18 cellular contexts compared by ENCODE assay signal in genomic region chr16:88301886-88302285, GRCh38.
DNase-seq lines count a peak whose midpoint lies in the region; ATAC-seq and TF ChIP-seq lines count a peak whose summit lies in the region.
"Had no signal": no experiment of that assay in that cellular context is flagged by ENCODE, and none has a peak within 500 bp of the region (broad histone marks: within the 10 kb centered on the region; RNA-seq: fewer than 3 reads in every experiment).

No MANE protein-coding gene starts in this region.

- H3K9me3 ChIP-seq in right atrium auricular region (peaks cover 0 to 10% of the 10 kb centered on the region in 2 donors), neural progenitor cell (ENCODE audit: low read depth) (no peaks in the 10 kb centered on the region), vagina (no peaks in the 10 kb centered on the region)

- intact Hi-C loops in Right ventricle myocardium inferior (cut with DNase I) = no loop called here
- intact Hi-C loops in vagina (cut with DNase I) = no loop called here

- H3K27me3 ChIP-seq in right atrium auricular region = no peaks in the 10 kb centered on the region
- H3K27me3 ChIP-seq in neural progenitor cell = no peaks in the 10 kb centered on the region
- no peaks in the 10 kb centered on the region for H3K27me3 ChIP-seq in vagina

- TF ChIP-seq CTCF in right atrium auricular region (IDR thresholded peaks at IDR 0.05) = no peak
- no peak for TF ChIP-seq CTCF in fibroblast of the aortic adventitia (IDR thresholded peaks at IDR 0.05; ENCODE audit: insufficient read depth, low read length)
- no peak for TF ChIP-seq CTCF in neural progenitor cell (IDR thresholded peaks at IDR 0.05)
- TF ChIP-seq CTCF in vagina (IDR thresholded peaks at IDR 0.05) = no peak

- peak overlapping the region; percentile 85 for H3K27ac Mint-ChIP-seq in neural progenitor cell
- H3K27ac Mint-ChIP-seq: B cell; CD4-positive, alpha-beta T cell; H9 had no signal

- TF ChIP-seq POLR2A in vagina (IDR thresholded peaks at IDR 0.05) = no peak

- no peak overlapping the region for H3K4me3 Mint-ChIP-seq in neural progenitor cell
- H3K4me3 Mint-ChIP-seq: B cell; CD4-positive, alpha-beta T cell; H9 had no signal

- H4K20me1 ChIP-seq in neural progenitor cell (ENCODE audit: low read depth) = no peaks in the 10 kb centered on the region

- no peak overlapping the region for H3K9ac ChIP-seq in neural progenitor cell

- ATAC-seq in Right ventricle myocardium inferior = no peak
- no peak for ATAC-seq in GM21619 (IDR thresholded peaks at IDR 0.05; ENCODE audit: unreplicated experiment)
- ATAC-seq: K562, PC-3 had no signal

- H3K4me2 ChIP-seq in neural progenitor cell = no peak overlapping the region

- H3K36me3 ChIP-seq in right atrium auricular region = no peaks in the 10 kb centered on the region
- no peaks in the 10 kb centered on the region for H3K36me3 ChIP-seq in neural progenitor cell
- no peaks in the 10 kb centered on the region for H3K36me3 ChIP-seq in vagina

- H3K27me3 Mint-ChIP-seq in neural progenitor cell (ENCODE audit: insufficient read depth, low read depth) = peaks cover 22% of the 10 kb centered on the region

- H3K4me1 Mint-ChIP-seq in neural progenitor cell = peaks cover 23% of the 10 kb centered on the region
- H3K4me1 Mint-ChIP-seq: B cell, H9 had no signal

- peaks cover 4% of the 10 kb centered on the region for H3K9me3 Mint-ChIP-seq in neural progenitor cell
- H3K9me3 Mint-ChIP-seq: CD4-positive, alpha-beta T cell had no signal

- H3K4me3 ChIP-seq in right atrium auricular region (no peak overlapping the region), fibroblast of the aortic adventitia (ENCODE audit: low read depth, low read length) (no peak overlapping the region), neural progenitor cell (no peak overlapping the region), vagina (no peak overlapping the region)
- H3K4me3 ChIP-seq: K562 had no signal

- H3K79me2 ChIP-seq in neural progenitor cell (ENCODE audit: low read depth) = no peaks in the 10 kb centered on the region

- H3F3A ChIP-seq in neural progenitor cell (ENCODE audit: low read depth) = no peaks in the 10 kb centered on the region

- DNase-seq in Right ventricle myocardium inferior (ENCODE audit: missing footprints) (peak; percentile 0), right atrium auricular region (ENCODE audit: low spot score) (no peak), fibroblast of the aortic adventitia (ENCODE audit: low read depth) (peak; percentile 22), neural progenitor cell (ENCODE audit: low spot score) (no peak), vagina (ENCODE audit: extremely low spot score in 2 of 2) (no peak), NOMO-1 (lab: John Stamatoyannopoulos, UW; ENCODE audit: unreplicated experiment in 2 of 2) (no peak), T-helper 1 cell (no peak)
- DNase-seq: CD4-positive, alpha-beta T cell; H9; NCI-H1417 treated with DMSO at 0.1 percent for 48 hours; NCI-H1930; NCI-H446; PC-3 had no signal

- H3K4me1 ChIP-seq in right atrium auricular region (peaks cover 0 to 15% of the 10 kb centered on the region in 2 donors), neural progenitor cell (no peaks in the 10 kb centered on the region), vagina (peaks cover 63% of the 10 kb centered on the region)

- H3K27ac ChIP-seq in right atrium auricular region (no peak overlapping the region), neural progenitor cell (no peak overlapping the region), vagina (peak overlapping the region; percentile 68)
- H3K27ac ChIP-seq: 22Rv1, HL-60 had no signal

- no peaks in the 10 kb centered on the region for H3K36me3 Mint-ChIP-seq in neural progenitor cell

- no peak overlapping the region for H2AFZ ChIP-seq in neural progenitor cell (replicated peaks)

Comparison
In these comparisons a context has a peak if more than half of its experiments do, and no peak if none do; other contexts are left out.
1. DNase-seq: peak in Right ventricle myocardium inferior (single experiment) and fibroblast of the aortic adventitia (single experiment); none in right atrium auricular region (single experiment), neural progenitor cell (single experiment), vagina (0 of 2), NOMO-1 (0 of 2) and T-helper 1 cell (0 of 5).